10 cellular contexts compared by ENCODE assay signal in the genomic region with DNA sequence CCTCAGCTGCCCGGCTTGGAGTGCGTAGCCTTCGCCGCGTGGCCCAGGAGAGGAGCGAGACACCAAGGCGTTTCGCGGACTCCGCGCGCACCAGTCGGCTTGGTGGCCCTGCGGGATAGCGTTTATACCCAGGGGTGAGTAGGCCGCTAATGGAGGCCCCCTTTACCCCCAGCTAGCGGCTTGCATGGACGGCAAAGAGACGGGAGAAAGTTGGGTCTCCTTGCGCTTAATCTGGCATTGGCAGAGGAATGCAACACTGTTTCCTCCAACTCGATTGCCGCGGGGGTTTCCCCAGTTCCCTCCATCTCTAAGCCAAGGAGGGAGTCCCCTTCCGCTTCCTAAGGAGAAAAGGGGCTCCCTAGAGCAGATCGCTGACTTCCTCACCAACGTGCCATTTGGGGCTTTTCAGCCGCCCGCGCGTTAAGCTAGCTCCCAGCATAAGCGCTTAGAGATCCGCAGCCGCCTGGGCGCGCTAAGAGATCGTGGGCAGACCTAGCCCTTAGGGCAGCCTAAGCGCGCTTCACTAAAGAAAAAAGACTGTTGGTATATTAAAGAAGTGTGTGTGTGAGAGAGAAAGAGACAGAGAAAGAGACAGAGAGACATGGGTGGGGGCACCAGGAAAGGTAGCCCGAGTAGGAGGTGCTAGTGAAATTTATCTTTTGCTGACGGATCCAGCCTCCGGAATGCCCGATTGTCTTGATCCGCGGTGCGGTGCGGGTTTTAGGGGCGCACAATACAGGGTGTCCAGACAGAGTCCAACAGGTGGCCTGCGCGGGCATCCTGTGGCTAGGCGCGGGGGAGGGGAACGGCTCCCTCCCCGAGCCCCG.
DNase-seq lines count a peak whose midpoint lies in the region; ATAC-seq and TF ChIP-seq lines count a peak whose summit lies in the region.
"Had no signal": no experiment of that assay in that cellular context is flagged by ENCODE, and none has a peak within 500 bp of the region (broad histone marks: within the 10 kb centered on the region; RNA-seq: fewer than 3 reads in every experiment).

No MANE protein-coding gene starts in this region.

- H4K8ac ChIP-seq in mesendoderm (ENCODE audit: low read depth, low read length), result no peak overlapping the region

- H3K27me3 Mint-ChIP-seq in activated CD8-positive, alpha-beta memory T cell treated with anti-CD3 and anti-CD28 coated beads, Interleukin-2, amount 10 ng/mL, durations not matched to agents 7 days and 5 days, result peaks cover 41% of the 10 kb centered on the region

- H3K4ac ChIP-seq in mesendoderm (ENCODE audit: low read depth, low read length), result no peak overlapping the region

- H2BK5ac ChIP-seq in mesendoderm (ENCODE audit: low read length), result no peak overlapping the region

- H3K27me3 ChIP-seq in colonic mucosa, result peaks cover 41% of the 10 kb centered on the region
- peaks cover 57% of the 10 kb centered on the region for H3K27me3 ChIP-seq in mesendoderm (ENCODE audit: insufficient read depth, low read length, poor library complexity)
- H3K27me3 ChIP-seq in upper lobe of left lung, result peaks cover 0 to 21% (median 5%) of the 10 kb centered on the region in 4 donors

- no peaks in the 10 kb centered on the region for H3K9me3 Mint-ChIP-seq in activated CD8-positive, alpha-beta memory T cell treated with anti-CD3 and anti-CD28 coated beads, Interleukin-2, amount 10 ng/mL, durations not matched to agents 7 days and 5 days (ENCODE audit: low read depth)
- H3K9me3 Mint-ChIP-seq: T-helper 1 cell treated with Interleukin-12 subunit alpha and Interleukin-12 subunit beta and Interleukin-4 antibody, amounts not matched to agents 30 μg/mL and 1 μg/mL, for 36 hours had no signal

- no peak overlapping the region for H3K4me3 Mint-ChIP-seq in activated CD8-positive, alpha-beta memory T cell treated with anti-CD3 and anti-CD28 coated beads, Interleukin-2, amount 10 ng/mL, durations not matched to agents 7 days and 5 days
- H3K4me3 Mint-ChIP-seq: T-helper 1 cell treated with Interleukin-12 subunit alpha and Interleukin-12 subunit beta and Interleukin-4 antibody, amounts not matched to agents 30 μg/mL and 1 μg/mL, for 36 hours had no signal

- no peaks in the 10 kb centered on the region for H3K79me1 ChIP-seq in mesendoderm (ENCODE audit: low read length)

- TF ChIP-seq POLR2A in upper lobe of left lung (IDR thresholded peaks at IDR 0.05), result no peak

- H2BK15ac ChIP-seq in mesendoderm (replicated peaks; ENCODE audit: low read depth), result no peak overlapping the region

- DNase-seq in activated CD8-positive, alpha-beta memory T cell treated with anti-CD3 and anti-CD28 coated beads, Interleukin-2, amount 10 ng/mL, durations not matched to agents 7 days and 5 days, result no peak
- no peak for DNase-seq in activated CD8-positive, alpha-beta memory T cell treated with anti-CD3 and anti-CD28 coated beads, Interleukin-2, amount 50 U/mL, for 48 hours
- DNase-seq in colonic mucosa (no peak), mesendoderm (peak; percentile 52), upper lobe of left lung (peak in 1 of 2 donors; percentile 18), SK-N-DZ (ENCODE audit: low spot score) (no peak)
- DNase-seq in activated CD4-positive, alpha-beta T cell treated with anti-CD3 and anti-CD28 coated beads for 1 hour, result no peak

- H3K4me2 ChIP-seq in mesendoderm (ENCODE audit: low read length), result peak overlapping the region; percentile 71

- H3K36me3 Mint-ChIP-seq in activated CD8-positive, alpha-beta memory T cell treated with anti-CD3 and anti-CD28 coated beads, Interleukin-2, amount 10 ng/mL, durations not matched to agents 7 days and 5 days, result no peaks in the 10 kb centered on the region

- no peaks in the 10 kb centered on the region for H3K9me3 ChIP-seq in colonic mucosa
- no peaks in the 10 kb centered on the region for H3K9me3 ChIP-seq in upper lobe of left lung

- no peaks in the 10 kb centered on the region for H3K36me3 ChIP-seq in colonic mucosa
- no peaks in the 10 kb centered on the region for H3K36me3 ChIP-seq in mesendoderm (ENCODE audit: control insufficient read depth, insufficient read depth, low read length)
- no peaks in the 10 kb centered on the region for H3K36me3 ChIP-seq in upper lobe of left lung

- no peaks in the 10 kb centered on the region for H3K79me2 ChIP-seq in mesendoderm (ENCODE audit: control insufficient read depth, insufficient read depth, low read length)

- no peak for TF ChIP-seq EP300 in upper lobe of left lung (IDR thresholded peaks at IDR 0.05)

- no peak overlapping the region for H2AK5ac ChIP-seq in mesendoderm (ENCODE audit: low read length)

- H2BK120ac ChIP-seq in mesendoderm (ENCODE audit: low read depth, low read length), result no peak overlapping the region

- H3K4me3 ChIP-seq in colonic mucosa (peak overlapping the region; percentile 28), mesendoderm (ENCODE audit: low read length) (no peak overlapping the region), upper lobe of left lung (peak overlapping the region in 3 of 4 donors; percentile 28 to 41 (median 39))

- H3K27ac ChIP-seq in colonic mucosa, result no peak overlapping the region
- H3K27ac ChIP-seq in mesendoderm (ENCODE audit: low read depth, low read length), result no peak overlapping the region
- H3K27ac ChIP-seq in upper lobe of left lung, result no peak overlapping the region
- H3K27ac ChIP-seq: C4-2B had no signal

- H3K23ac ChIP-seq in mesendoderm (ENCODE audit: low read length), result no peak overlapping the region

- no peak overlapping the region for H3K9ac ChIP-seq in colonic mucosa (ENCODE audit: low read depth in 2 of 2, low read length in 2 of 2)
- H3K9ac ChIP-seq in mesendoderm (ENCODE audit: low read length), result no peak overlapping the region

- H3K27ac Mint-ChIP-seq in activated CD8-positive, alpha-beta memory T cell treated with anti-CD3 and anti-CD28 coated beads, Interleukin-2, amount 10 ng/mL, durations not matched to agents 7 days and 5 days, result peak overlapping the region; percentile 22
- H3K27ac Mint-ChIP-seq: T-helper 1 cell treated with Interleukin-12 subunit alpha and Interleukin-12 subunit beta and Interleukin-4 antibody, amounts not matched to agents 30 μg/mL and 1 μg/mL, for 36 hours had no signal

- intact Hi-C loops in colonic mucosa (cut with DNase I), result no loop called here

- CTCF ChIA-PET in activated CD8-positive, alpha-beta memory T cell treated with anti-CD3 and anti-CD28 coated beads, Interleukin-2, amount 10 ng/mL, durations not matched to agents 7 days and 5 days (lab: Charles Lee), result no interaction called here

- TF ChIP-seq CTCF in colonic mucosa (IDR thresholded peaks at IDR 0.05) (no peak), upper lobe of left lung (IDR thresholded peaks at IDR 0.05) (no peak)

- H3K4me1 Mint-ChIP-seq in activated CD8-positive, alpha-beta memory T cell treated with anti-CD3 and anti-CD28 coated beads, Interleukin-2, amount 10 ng/mL, durations not matched to agents 7 days and 5 days, result no peaks in the 10 kb centered on the region

- WGBS in mesendoderm (ENCODE audit: extremely low coverage, insufficient coverage, low lambda C conversion rate), result no CpG with 5 or more reads among the region's 54 CpGs
- 3 to 6% methylated on average over 33 to 49 of the region's 54 CpGs for WGBS in upper lobe of left lung, 2 donors

- no peak for ATAC-seq in activated CD8-positive, alpha-beta memory T cell treated with anti-CD3 and anti-CD28 coated beads, Interleukin-2, amount 10 ng/mL, durations not matched to agents 7 days and 5 days
- ATAC-seq in upper lobe of left lung (ENCODE audit: low FRiP score in 2 of 2), result peak in 1 of 2 donors; percentile 20
- no peak for ATAC-seq in HG02973 (IDR thresholded peaks at IDR 0.05; ENCODE audit: unreplicated experiment)

- H3K18ac ChIP-seq in mesendoderm (ENCODE audit: low read length), result no peak overlapping the region

- H3K4me1 ChIP-seq in colonic mucosa, result peaks cover 4% of the 10 kb centered on the region
- H3K4me1 ChIP-seq in mesendoderm (ENCODE audit: control insufficient read depth, low read depth, low read length), result no peaks in the 10 kb centered on the region
- H3K4me1 ChIP-seq in upper lobe of left lung, result peaks cover 4 to 22% (median 8%) of the 10 kb centered on the region in 4 donors

- peak overlapping the region; percentile 22 for H3K56ac ChIP-seq in mesendoderm (ENCODE audit: low read length)

- no peak overlapping the region for H4K5ac ChIP-seq in mesendoderm (ENCODE audit: low read length)
